Comparison of ENCODE assay signal across 7 cellular contexts in the genomic region with DNA sequence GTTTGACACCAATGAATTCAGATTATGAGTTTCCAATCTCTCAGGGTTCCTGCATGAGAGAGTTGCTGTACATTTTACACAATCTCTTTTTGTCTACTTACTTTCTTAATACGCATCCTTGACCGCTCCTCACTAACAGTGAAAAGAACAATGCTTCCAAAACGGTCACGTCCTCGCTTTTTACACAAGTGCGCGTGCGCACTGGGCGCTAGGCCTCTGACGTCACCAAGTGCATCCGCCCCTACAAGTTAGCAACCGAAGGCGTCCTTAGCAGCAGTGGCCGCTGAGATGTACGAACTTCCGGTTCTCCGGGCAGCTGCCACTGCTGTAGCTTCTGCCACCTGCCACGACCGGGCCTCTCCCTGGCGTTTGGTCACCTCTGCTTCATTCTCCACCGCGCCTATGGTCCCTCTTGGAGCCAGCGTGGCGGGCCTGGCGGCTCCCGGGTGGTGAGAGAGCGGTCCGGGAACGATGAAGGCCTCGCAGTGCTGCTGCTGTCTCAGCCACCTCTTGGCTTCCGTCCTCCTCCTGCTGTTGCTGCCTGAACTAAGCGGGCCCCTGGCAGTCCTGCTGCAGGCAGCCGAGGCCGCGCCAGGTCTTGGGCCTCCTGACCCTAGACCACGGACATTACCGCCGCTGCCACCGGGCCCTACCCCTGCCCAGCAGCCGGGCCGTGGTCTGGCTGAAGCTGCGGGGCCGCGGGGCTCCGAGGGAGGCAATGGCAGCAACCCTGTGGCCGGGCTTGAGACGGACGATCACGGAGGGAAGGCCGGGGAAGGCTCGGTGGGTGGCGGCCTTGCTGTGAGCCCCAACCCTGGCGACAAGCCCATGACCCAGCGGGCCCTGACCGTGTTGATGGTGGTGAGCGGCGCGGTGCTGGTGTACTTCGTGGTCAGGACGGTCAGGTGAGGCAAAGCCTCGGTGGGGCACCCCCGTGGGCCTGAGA.
A peak's percentile ranks its signal among the peaks of the same experiment; 100 is the strongest.
DNase-seq lines count a peak whose midpoint lies in the region; ATAC-seq and TF ChIP-seq lines count a peak whose summit lies in the region.

Gene FAM174A, plus strand, starts transcription at position 315 of the 946 bp plus-strand sequence. Its CDS starts 157 bp downstream, at position 472.

- peak; percentile 97 for DNase-seq in NCI-H2029 (lab: John Stamatoyannopoulos, UW)
- DNase-seq in T1000 (lab: John Stamatoyannopoulos, UW) = peak; percentile 91
- DNase-seq in astrocyte of the spinal cord (ENCODE audit: low read depth, low spot score) = peak; percentile 98
- peak; percentile 94 to 95 for DNase-seq in hippocampal formation (lab: John Stamatoyannopoulos, UW)
- DNase-seq in retinal pigment epithelial cell (ENCODE audit: low read depth) = peak; percentile 87

- TF ChIP-seq CTCF in astrocyte of the spinal cord (IDR thresholded peaks at IDR 0.05; ENCODE audit: low read depth, low read length) (no peak), retinal pigment epithelial cell (conservative IDR thresholded peaks at IDR 0.05; ENCODE audit: low read depth, low read length) (no peak)

- peak; percentile 81 for TF ChIP-seq POLR2A in GM18505 (IDR thresholded peaks at IDR 0.05; ENCODE audit: borderline replicate concordance, extremely low read depth, insufficient read depth, insufficient read length)

- peak; percentile 98 for ATAC-seq in GM18505 (IDR thresholded peaks at IDR 0.05; ENCODE audit: unreplicated experiment)
- ATAC-seq in HG02973 (IDR thresholded peaks at IDR 0.05; ENCODE audit: unreplicated experiment) = peak; percentile 97

- in situ Hi-C loops in astrocyte of the spinal cord (cut with HindIII; ENCODE audit: low sequenced_read_pairs) = no loop called here

- H3K4me3 ChIP-seq in astrocyte of the spinal cord (ENCODE audit: low read depth, low read length) = peak within 1 kb of the TSS; percentile 82
- peak within 1 kb of the TSS; percentile 86 for H3K4me3 ChIP-seq in retinal pigment epithelial cell (ENCODE audit: low read length)

Comparison
In these comparisons a context has a peak if more than half of its experiments do, and no peak if none do; other contexts are left out.
1. Peak in every context shown above with its lines: DNase-seq, ATAC-seq and H3K4me3 ChIP-seq.